Comparison of ENCODE assay signal across 9 cellular contexts in genomic region chr20:50226093-50226974, GRCh38. TPM values are rescaled to one million over a fixed set of nuclear protein-coding genes. Genes with fewer than 3 reads are reported as not detected.
DNase-seq lines count a peak whose midpoint lies in the region; ATAC-seq and TF ChIP-seq lines count a peak whose summit lies in the region.
"Had no signal": no experiment of that assay in that cellular context is flagged by ENCODE, and none has a peak within 500 bp of the region (broad histone marks: within the 10 kb centered on the region; RNA-seq: fewer than 3 reads in every experiment).

No MANE protein-coding gene starts in this region.

- no peak for TF ChIP-seq CTCF in foreskin fibroblast (IDR thresholded peaks at IDR 0.05; ENCODE audit: low read depth, low read length)
- no peak for TF ChIP-seq CTCF in BE2C (IDR thresholded peaks at IDR 0.05; ENCODE audit: low read depth, low read length)

- no peaks in the 10 kb centered on the region for H3K36me3 ChIP-seq in BE2C

- CTCF ChIA-PET in activated naive CD4-positive, alpha-beta T cell treated with anti-CD3 and anti-CD28 coated beads, Interleukin-2, amount 10 ng/mL, durations not matched to agents 7 days and 5 days (lab: Charles Lee): no interaction called here

- peaks cover 8% of the 10 kb centered on the region for H3K4me1 Mint-ChIP-seq in activated naive CD4-positive, alpha-beta T cell treated with anti-CD3 and anti-CD28 coated beads, Interleukin-2, amount 10 ng/mL, durations not matched to agents 7 days and 5 days

- no peaks in the 10 kb centered on the region for H3K4me1 ChIP-seq in BE2C

- no peak overlapping the region for H3K27ac Mint-ChIP-seq in activated naive CD4-positive, alpha-beta T cell treated with anti-CD3 and anti-CD28 coated beads, Interleukin-2, amount 10 ng/mL, durations not matched to agents 7 days and 5 days

- no peaks in the 10 kb centered on the region for H3K27me3 ChIP-seq in BE2C

- no peak overlapping the region for H3K4me3 ChIP-seq in foreskin fibroblast (ENCODE audit: low read depth in 1 of 2, low read length in 2 of 2)
- H3K4me3 ChIP-seq in BE2C (ENCODE audit: low read depth, low read length): no peak overlapping the region

- no peak overlapping the region for H3K4me3 Mint-ChIP-seq in activated naive CD4-positive, alpha-beta T cell treated with anti-CD3 and anti-CD28 coated beads, Interleukin-2, amount 10 ng/mL, durations not matched to agents 7 days and 5 days

- no peaks in the 10 kb centered on the region for H3K9me3 ChIP-seq in BE2C

- H3K36me3 Mint-ChIP-seq in activated naive CD4-positive, alpha-beta T cell treated with anti-CD3 and anti-CD28 coated beads, Interleukin-2, amount 10 ng/mL, durations not matched to agents 7 days and 5 days: no peaks in the 10 kb centered on the region

- no peak for ATAC-seq in HG03439 (IDR thresholded peaks at IDR 0.05; ENCODE audit: unreplicated experiment)

- H3K27me3 Mint-ChIP-seq in activated naive CD4-positive, alpha-beta T cell treated with anti-CD3 and anti-CD28 coated beads, Interleukin-2, amount 10 ng/mL, durations not matched to agents 7 days and 5 days: peaks cover 4% of the 10 kb centered on the region

- no peaks in the 10 kb centered on the region for H3K9me3 Mint-ChIP-seq in activated naive CD4-positive, alpha-beta T cell treated with anti-CD3 and anti-CD28 coated beads, Interleukin-2, amount 10 ng/mL, durations not matched to agents 7 days and 5 days

- DNase-seq in SIG-M5 treated with dmso at 0.1 percent for 504 hours (lab: John Stamatoyannopoulos, UW; ENCODE audit: unreplicated experiment): peak; percentile 69
- no peak for DNase-seq in SIG-M5 (lab: John Stamatoyannopoulos, UW)
- DNase-seq in SKM-1 (lab: John Stamatoyannopoulos, UW; ENCODE audit: unreplicated experiment): peak; percentile 42
- peak; percentile 64 to 83 for DNase-seq in foreskin fibroblast
- peak; percentile 36 to 51 for DNase-seq in stimulated activated CD8-positive, alpha-beta memory T cell treated with anti-CD3 and anti-CD28 coated beads, Interleukin-7, amount 100 ng/mL, for 48 hours (ENCODE audit: extremely low read depth in 1 of 2, low read depth in 1 of 2)
- no peak for DNase-seq in BE2C
- no peak for DNase-seq in activated naive CD4-positive, alpha-beta T cell treated with anti-CD3 and anti-CD28 coated beads, Interleukin-2, amount 10 ng/mL, durations not matched to agents 7 days and 5 days
- DNase-seq: NCI-H774 had no signal

RNA-seq across cellular contexts. Expression of gene CEBPB, which starts 35.7 kb away (rescaled TPM):
- polyA plus RNA-seq in BE2C (2012; ENCODE audit: insufficient read depth, insufficient read length, low read depth): 139 TPM

Comparison
In these comparisons a context has a peak if more than half of its experiments do, and no peak if none do; other contexts are left out.
1. DNase-seq: peak in SIG-M5 treated with dmso at 0.1 percent for 504 hours (single experiment), SKM-1 (single experiment), foreskin fibroblast (2 of 2) and stimulated activated CD8-positive, alpha-beta memory T cell treated with anti-CD3 and anti-CD28 coated beads, Interleukin-7, amount 100 ng/mL, for 48 hours (2 of 2); none in SIG-M5 (single experiment), BE2C (single experiment) and activated naive CD4-positive, alpha-beta T cell treated with anti-CD3 and anti-CD28 coated beads, Interleukin-2, amount 10 ng/mL, durations not matched to agents 7 days and 5 days (single experiment).